Comparison of ENCODE assay signal across 8 cellular contexts in the genomic region with DNA sequence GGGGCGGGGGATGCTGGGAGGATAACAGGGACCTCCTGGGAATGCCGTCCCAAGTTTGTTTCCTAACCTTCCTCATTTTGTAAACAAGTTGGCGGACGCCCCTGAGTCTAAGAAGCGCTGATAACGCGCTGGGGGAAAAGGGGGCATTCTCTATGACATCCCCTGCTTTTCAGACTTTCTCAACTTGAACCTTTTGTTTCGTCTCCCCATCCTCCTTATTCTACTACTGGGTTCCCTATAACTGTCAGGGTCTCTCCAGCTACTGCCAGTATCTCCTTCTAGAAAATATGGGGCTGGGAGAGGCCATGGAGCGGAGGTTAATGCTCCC. TPM values are rescaled to one million over a fixed set of nuclear protein-coding genes. Genes with fewer than 3 reads are reported as not detected.
DNase-seq lines count a peak whose midpoint lies in the region; ATAC-seq and TF ChIP-seq lines count a peak whose summit lies in the region.

No MANE protein-coding gene starts in this region.

- ATAC-seq in HG03039 (IDR thresholded peaks at IDR 0.05; ENCODE audit: unreplicated experiment): no peak
- ATAC-seq in GM19351 (IDR thresholded peaks at IDR 0.05; ENCODE audit: unreplicated experiment): no peak

- H3F3A ChIP-seq in MM.1S (ENCODE audit: insufficient read depth, low read length) (no peaks in the 10 kb centered on the region), neural cell (ENCODE audit: insufficient read depth, low read length, poor library complexity, severe bottlenecking) (no peaks in the 10 kb centered on the region)

- CTCF ChIA-PET in BJ (lab: Yijun Ruan, JAX): no interaction called here

- H3K9me2 ChIP-seq in MM.1S (replicated peaks; ENCODE audit: insufficient read depth, low read length) (no peaks in the 10 kb centered on the region), neural cell (ENCODE audit: insufficient read depth, low read length) (no peaks in the 10 kb centered on the region)

- H3K27ac ChIP-seq in MM.1S (ENCODE audit: low read length) (no peak overlapping the region), neural cell (ENCODE audit: low read length) (no peak overlapping the region)
- peak overlapping the region; percentile 64 for H3K27ac ChIP-seq in effector memory CD4-positive, alpha-beta T cell (ENCODE audit: insufficient read depth, low read length, poor library complexity, severe bottlenecking)

- TF ChIP-seq RAD21 in neural cell (conservative IDR thresholded peaks at IDR 0.05): no peak

- H3K36me3 ChIP-seq in BJ (ENCODE audit: control insufficient read depth, insufficient read depth, low read length) (no peaks in the 10 kb centered on the region), MM.1S (replicated peaks; ENCODE audit: insufficient read depth, low read length) (no peaks in the 10 kb centered on the region), neural cell (ENCODE audit: insufficient read depth, low read length) (no peaks in the 10 kb centered on the region)
- H3K36me3 ChIP-seq in effector memory CD4-positive, alpha-beta T cell (ENCODE audit: control insufficient read depth, insufficient read depth, low read length): no peaks in the 10 kb centered on the region

- TF ChIP-seq CTCF in BJ (IDR thresholded peaks at IDR 0.05; ENCODE audit: insufficient read depth, low read depth, low read length) (no peak), MM.1S (IDR thresholded peaks at IDR 0.05; ENCODE audit: low read length) (no peak), neural cell (IDR thresholded peaks at IDR 0.05; ENCODE audit: poor library complexity, severe bottlenecking) (no peak)

- no peaks in the 10 kb centered on the region for H4K20me1 ChIP-seq in MM.1S (ENCODE audit: insufficient read depth, low read length)
- H4K20me1 ChIP-seq in neural cell (ENCODE audit: insufficient read depth): no peaks in the 10 kb centered on the region

- peak overlapping the region; percentile 85 for H2AFZ ChIP-seq in MM.1S (ENCODE audit: low read length)
- peak overlapping the region; percentile 56 for H2AFZ ChIP-seq in neural cell (ENCODE audit: low read depth, low read length)

- peaks cover 2% of the 10 kb centered on the region for H3K27me3 ChIP-seq in BJ (ENCODE audit: control insufficient read depth, insufficient read depth, low read length)
- H3K27me3 ChIP-seq in MM.1S (replicated peaks; ENCODE audit: insufficient read depth, low read length): 0 out of 2 replicates have a peak, but pooled peaks cover 4% of the 10 kb centered on the region
- H3K27me3 ChIP-seq in effector memory CD4-positive, alpha-beta T cell (replicated peaks; ENCODE audit: control insufficient read depth, insufficient read depth, low read length, poor library complexity, severe bottlenecking): no peaks in the 10 kb centered on the region
- no peaks in the 10 kb centered on the region for H3K27me3 ChIP-seq in neural cell (ENCODE audit: insufficient read depth, low read depth, low read length)

- no peak for DNase-seq in BJ (ENCODE audit: low read depth)
- no peak for DNase-seq in MM.1S
- DNase-seq in effector memory CD4-positive, alpha-beta T cell: no peak
- no peak for DNase-seq in kidney tubule cell (ENCODE audit: low spot score)
- DNase-seq in DMS79 (lab: John Stamatoyannopoulos, UW): no peak

- H3K9ac ChIP-seq in MM.1S (ENCODE audit: low read length) (peak overlapping the region; percentile 24; the same call in 1 of the 2 replicates), neural cell (ENCODE audit: low read length) (peak overlapping the region; percentile 87)

- H3K4me1 ChIP-seq in MM.1S (ENCODE audit: low read length): no peaks in the 10 kb centered on the region
- H3K4me1 ChIP-seq in effector memory CD4-positive, alpha-beta T cell (ENCODE audit: control insufficient read depth, insufficient read depth, low read length, poor library complexity, severe bottlenecking): peaks cover 8% of the 10 kb centered on the region

- H3K79me2 ChIP-seq in MM.1S (ENCODE audit: low read length) (no peaks in the 10 kb centered on the region), neural cell (replicated peaks; ENCODE audit: insufficient read depth, low read length) (no peaks in the 10 kb centered on the region)

- H3K4me2 ChIP-seq in MM.1S (ENCODE audit: low read depth, low read length) (peak overlapping the region; percentile 92), neural cell (ENCODE audit: low read length) (peak overlapping the region; percentile 58)

- POLR2A ChIA-PET in BJ (lab: Charles Lee): no interaction called here

- no peak for TF ChIP-seq EP300 in neural cell (conservative IDR thresholded peaks at IDR 0.05; ENCODE audit: poor library complexity, severe bottlenecking)

- H3K4me3 ChIP-seq in BJ (ENCODE audit: low read depth, low read length): peak overlapping the region; percentile 63
- peak overlapping the region; percentile 73 for H3K4me3 ChIP-seq in MM.1S (ENCODE audit: low read length)
- peak overlapping the region; percentile 79 for H3K4me3 ChIP-seq in effector memory CD4-positive, alpha-beta T cell (ENCODE audit: insufficient read depth, low read depth, low read length, poor library complexity, severe bottlenecking)
- peak overlapping the region; percentile 85 for H3K4me3 ChIP-seq in neural cell (ENCODE audit: low read length)

- H3K9me3 ChIP-seq in MM.1S (replicated peaks; ENCODE audit: insufficient read depth, low read length) (no peaks in the 10 kb centered on the region), neural cell (ENCODE audit: low read length) (no peaks in the 10 kb centered on the region)
- no peaks in the 10 kb centered on the region for H3K9me3 ChIP-seq in effector memory CD4-positive, alpha-beta T cell (ENCODE audit: control insufficient read depth, low read length)

TF ChIP-seq in neural cell, 6 proteins besides CTCF, POLR2A, EP300 and RAD21:
- TF ChIP-seq SMC3 (conservative IDR thresholded peaks at IDR 0.05; ENCODE audit: poor library complexity) (no peak), POLR2AphosphoS5 (IDR thresholded peaks at IDR 0.05) (no peak), TAF1 (IDR thresholded peaks at IDR 0.05; ENCODE audit: low read depth) (no peak), EZH2 (IDR thresholded peaks at IDR 0.05; ENCODE audit: borderline replicate concordance, insufficient read depth, low read length, poor library complexity, severe bottlenecking) (no peak), MXI1 (conservative IDR thresholded peaks at IDR 0.05; ENCODE audit: poor library complexity, severe bottlenecking) (no peak)
- TF ChIP-seq, protein P1, sequence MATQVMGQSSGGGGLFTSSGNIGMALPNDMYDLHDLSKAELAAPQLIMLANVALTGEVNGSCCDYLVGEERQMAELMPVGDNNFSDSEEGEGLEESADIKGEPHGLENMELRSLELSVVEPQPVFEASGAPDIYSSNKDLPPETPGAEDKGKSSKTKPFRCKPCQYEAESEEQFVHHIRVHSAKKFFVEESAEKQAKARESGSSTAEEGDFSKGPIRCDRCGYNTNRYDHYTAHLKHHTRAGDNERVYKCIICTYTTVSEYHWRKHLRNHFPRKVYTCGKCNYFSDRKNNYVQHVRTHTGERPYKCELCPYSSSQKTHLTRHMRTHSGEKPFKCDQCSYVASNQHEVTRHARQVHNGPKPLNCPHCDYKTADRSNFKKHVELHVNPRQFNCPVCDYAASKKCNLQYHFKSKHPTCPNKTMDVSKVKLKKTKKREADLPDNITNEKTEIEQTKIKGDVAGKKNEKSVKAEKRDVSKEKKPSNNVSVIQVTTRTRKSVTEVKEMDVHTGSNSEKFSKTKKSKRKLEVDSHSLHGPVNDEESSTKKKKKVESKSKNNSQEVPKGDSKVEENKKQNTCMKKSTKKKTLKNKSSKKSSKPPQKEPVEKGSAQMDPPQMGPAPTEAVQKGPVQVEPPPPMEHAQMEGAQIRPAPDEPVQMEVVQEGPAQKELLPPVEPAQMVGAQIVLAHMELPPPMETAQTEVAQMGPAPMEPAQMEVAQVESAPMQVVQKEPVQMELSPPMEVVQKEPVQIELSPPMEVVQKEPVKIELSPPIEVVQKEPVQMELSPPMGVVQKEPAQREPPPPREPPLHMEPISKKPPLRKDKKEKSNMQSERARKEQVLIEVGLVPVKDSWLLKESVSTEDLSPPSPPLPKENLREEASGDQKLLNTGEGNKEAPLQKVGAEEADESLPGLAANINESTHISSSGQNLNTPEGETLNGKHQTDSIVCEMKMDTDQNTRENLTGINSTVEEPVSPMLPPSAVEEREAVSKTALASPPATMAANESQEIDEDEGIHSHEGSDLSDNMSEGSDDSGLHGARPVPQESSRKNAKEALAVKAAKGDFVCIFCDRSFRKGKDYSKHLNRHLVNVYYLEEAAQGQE (IDR thresholded peaks at IDR 0.05; ENCODE audit: borderline replicate concordance): no peak

RNA-seq across cellular contexts. Expression of a gene that starts 0.7 kb away (rescaled TPM):
- 0.48 and 0.71 TPM in 2 replicates for polyA plus RNA-seq in BJ (2011; rRNA removed)
- 1.2 and 1.4 TPM in 2 replicates for polyA minus RNA-seq in BJ (2011; rRNA and poly(A)+ RNA removed)
- 3.3 and 4.4 TPM in 2 replicates for polyA plus RNA-seq in neural cell
- polyA minus RNA-seq in neural cell: 7.8 and 8.8 TPM in 2 replicates

RNA-seq across cellular contexts. Expression of a gene that starts 26.8 kb away (rescaled TPM):
- polyA plus RNA-seq in BJ (2011; rRNA removed): 0.07 and 0.15 TPM in 2 replicates
- polyA minus RNA-seq in BJ (2011; rRNA and poly(A)+ RNA removed): 0.05 TPM in 1 of 2 replicates, not detected in the other
- 0.68 and 0.90 TPM in 2 replicates for polyA plus RNA-seq in neural cell
- 0.24 and 0.35 TPM in 2 replicates for polyA minus RNA-seq in neural cell
